Comparison of ENCODE assay signal across 26 cellular contexts in the genomic region with DNA sequence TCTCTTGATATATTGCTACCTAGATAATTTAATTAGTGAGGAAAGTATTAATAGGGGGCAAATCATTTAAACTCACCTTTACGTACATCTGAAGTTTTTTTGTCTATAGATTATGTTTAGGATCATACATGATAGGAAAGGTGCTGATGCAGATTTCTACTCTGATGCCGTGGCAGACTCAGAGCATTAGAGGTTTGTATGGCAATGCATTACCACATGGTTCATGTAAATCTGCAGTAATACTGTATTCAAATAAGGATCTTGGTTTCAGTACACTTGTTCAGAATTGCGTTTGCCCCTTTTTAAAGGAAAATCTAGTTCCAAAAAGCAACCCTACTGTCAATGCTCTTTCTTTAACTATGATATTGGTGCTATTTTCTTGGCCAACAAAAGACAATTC.
DNase-seq lines count a peak whose midpoint lies in the region; ATAC-seq, FAIRE-seq and TF ChIP-seq lines count a peak whose summit lies in the region.
"Had no signal": no experiment of that assay in that cellular context is flagged by ENCODE, and none has a peak within 500 bp of the region (broad histone marks: within the 10 kb centered on the region; RNA-seq: fewer than 3 reads in every experiment).

No MANE protein-coding gene starts in this region.

- BruUV-seq in GM12878 (replicated peaks; lab: Mats Ljungman, UMichigan), result no TSS peak

- peaks cover 56% of the 10 kb centered on the region for H3K4me1 Mint-ChIP-seq in activated naive CD8-positive, alpha-beta T cell treated with anti-CD3 and anti-CD28 coated beads for 36 hours
- peaks cover 71% of the 10 kb centered on the region for H3K4me1 Mint-ChIP-seq in activated naive CD8-positive, alpha-beta T cell treated with anti-CD3 and anti-CD28 coated beads, Interleukin-2, amount 50 U/mL, for 24 hours

- H3K27me3 ChIP-seq in GM12878 (replicated peaks in 1 of 2; ENCODE audit: control insufficient read depth in 2 of 2, insufficient read depth in 2 of 2, low read length in 1 of 2), result no peaks in the 10 kb centered on the region
- H3K27me3 ChIP-seq in HAP-1 (ENCODE audit: low read depth), result no peaks in the 10 kb centered on the region
- H3K27me3 ChIP-seq: BLaER1 treated with 17β-estradiol and CSF1 and Interleukin-3, amounts not matched to agents 10 nM and 100 nM; heart left ventricle; ovary; upper lobe of left lung had no signal

- H3K4me3 ChIP-seq in GM12878, result 0 out of 2 replicates have a peak overlapping the region, but pooled peaks have one; percentile 4
- no peak overlapping the region for H3K4me3 ChIP-seq in HAP-1
- H3K4me3 ChIP-seq: BLaER1 treated with 17β-estradiol and CSF1 and Interleukin-3, amounts not matched to agents 10 nM and 100 nM; heart left ventricle; ovary; upper lobe of left lung had no signal

- H3K79me2 ChIP-seq in GM12878 (ENCODE audit: control insufficient read depth, insufficient read depth, low read length), result peaks cover 53% of the 10 kb centered on the region

- no peak overlapping the region for H3K27ac ChIP-seq in GM12878 (ENCODE audit: control insufficient read depth, insufficient read depth)
- peak overlapping the region; percentile 27 for H3K27ac ChIP-seq in temporal lobe (ENCODE audit: low read depth, low read length)
- H3K27ac ChIP-seq: BLaER1 treated with 17β-estradiol and CSF1 and Interleukin-3, amounts not matched to agents 10 nM and 100 nM; ovary; upper lobe of left lung had no signal

- H3K36me3 ChIP-seq in GM12878 (ENCODE audit: control insufficient read depth in 2 of 2, insufficient read depth in 2 of 2, low read length in 1 of 2), result no peaks in the 10 kb centered on the region
- H3K36me3 ChIP-seq in HAP-1 (replicated peaks), result no peaks in the 10 kb centered on the region
- H3K36me3 ChIP-seq: heart left ventricle, ovary, upper lobe of left lung had no signal

- no peaks in the 10 kb centered on the region; the same call in 2 of the 3 replicates for H3K9me3 ChIP-seq in GM12878 (replicated peaks; ENCODE audit: control insufficient read depth, insufficient read depth, low read length)
- no peaks in the 10 kb centered on the region for H3K9me3 ChIP-seq in HAP-1
- H3K9me3 ChIP-seq: heart left ventricle, ovary, upper lobe of left lung had no signal

- no peak overlapping the region for H3K9ac ChIP-seq in GM12878 (ENCODE audit: control insufficient read depth, insufficient read depth, low read length)
- H3K9ac ChIP-seq: BLaER1 treated with 17β-estradiol and CSF1 and Interleukin-3, amounts not matched to agents 10 nM and 100 nM had no signal

- H2AFZ ChIP-seq in GM12878 (ENCODE audit: control insufficient read depth, low read depth, low read length), result peak overlapping the region; percentile 25; the same call in 1 of the 2 replicates

- CTCF ChIA-PET in GM12878 (lab: Yijun Ruan, JAX), result interaction anchor here (0.8 to 1.0 kb wide), 2 partner anchors 10 to 115 kb away, joined by 3 to 4 read pairs; no protein-coding TSS in a partner anchor

- FAIRE-seq in GM12878 (lab: Jason Lieb, UNC), result no peak
- FAIRE-seq: HepG2 had no signal

- intact Hi-C loops in GM12878 (cut with micrococcal nuclease; ENCODE audit: unreplicated experiment), result no loop called here

- TF ChIP-seq CTCF in GM12878 (IDR thresholded peaks at IDR 0.05 in 2 of 3, conservative IDR thresholded peaks at IDR 0.05 in 1 of 3; ENCODE audit: control insufficient read depth in 2 of 3, extremely low read depth in 1 of 3, insufficient read depth in 1 of 3, low read depth in 3 of 3, low read length in 3 of 3), result no peak

- peaks cover 9% of the 10 kb centered on the region for H3K36me3 Mint-ChIP-seq in activated naive CD8-positive, alpha-beta T cell treated with anti-CD3 and anti-CD28 coated beads for 36 hours
- H3K36me3 Mint-ChIP-seq in activated naive CD8-positive, alpha-beta T cell treated with anti-CD3 and anti-CD28 coated beads, Interleukin-2, amount 50 U/mL, for 24 hours (ENCODE audit: low read depth), result peaks cover 2% of the 10 kb centered on the region
- H3K36me3 Mint-ChIP-seq: activated CD4-positive, alpha-beta memory T cell treated with anti-CD3 and anti-CD28 coated beads for 36 hours had no signal

- SMC1A ChIA-PET in GM12878 (lab: Charles Lee; ENCODE audit: uncharacterized antibody, unreplicated experiment), result interaction anchor here (2.4 to 4.2 kb wide), 3 partner anchors 8 to 156 kb away, joined by 11 to 26 read pairs (median 14); no protein-coding TSS in a partner anchor

- no peak for TF ChIP-seq POLR2A in GM12878 (IDR thresholded peaks at IDR 0.05; ENCODE audit: low read depth, low read length)

- no peak for TF ChIP-seq EP300 in GM12878 (IDR thresholded peaks at IDR 0.05; ENCODE audit: borderline replicate concordance in 1 of 2, control insufficient read depth in 1 of 2, low read depth in 2 of 2, low read length in 2 of 2)

- H3K4me1 ChIP-seq in GM12878 (ENCODE audit: control insufficient read depth, insufficient read depth, low read length) (peaks cover 6% of the 10 kb centered on the region), HAP-1 (peaks cover 31% of the 10 kb centered on the region)

- peak overlapping the region; percentile 25 for H3K4me3 Mint-ChIP-seq in activated naive CD8-positive, alpha-beta T cell treated with anti-CD3 and anti-CD28 coated beads for 36 hours
- no peak overlapping the region for H3K4me3 Mint-ChIP-seq in activated naive CD8-positive, alpha-beta T cell treated with anti-CD3 and anti-CD28 coated beads, Interleukin-2, amount 50 U/mL, for 24 hours
- H3K4me3 Mint-ChIP-seq: activated B cell treated with CpG ODN at 0.5 μM for 24 hours; activated CD4-positive, alpha-beta memory T cell treated with anti-CD3 and anti-CD28 coated beads for 36 hours; stimulated activated naive CD8-positive, alpha-beta T cell treated with anti-CD3 and anti-CD28 coated beads, Interleukin-15, Interleukin-2, amounts not matched to agents 100 ng/mL and 50 ng/mL, for 24 hours had no signal

- H4K20me1 ChIP-seq in GM12878 (ENCODE audit: control insufficient read depth, insufficient read depth), result no peaks in the 10 kb centered on the region

- 47% methylated on average over 3 of the region's 3 CpGs for WGBS in GM12878 (ENCODE audit: insufficient coverage, insufficient replicate concordance, low lambda C conversion rate, missing lambda C conversion rate)

- RAD21 ChIA-PET in GM12878 (lab: Charles Lee; ENCODE audit: unreplicated experiment), result interaction anchor here (1.0 to 4.3 kb wide), 3 partner anchors 9 to 316 kb away, joined by 3 to 59 read pairs (median 3); no protein-coding TSS in a partner anchor

- DNase-seq in activated naive CD8-positive, alpha-beta T cell treated with anti-CD3 and anti-CD28 coated beads for 36 hours, result no peak
- no peak for DNase-seq in activated naive CD8-positive, alpha-beta T cell treated with anti-CD3 and anti-CD28 coated beads, Interleukin-2, amount 50 U/mL, for 24 hours
- DNase-seq in NCI-H1048 (lab: John Stamatoyannopoulos, UW) (peak; percentile 71), GM12878 (ENCODE audit: low read depth, low spot score) (no peak), HAP-1 (ENCODE audit: low spot score in 2 of 2) (no peak)
- DNase-seq: activated B cell treated with CpG ODN at 0.5 μM for 24 hours; activated CD4-positive, alpha-beta memory T cell treated with anti-CD3 and anti-CD28 coated beads for 36 hours; activated naive CD4-positive, alpha-beta T cell treated with Interleukin-2 at 50 U/mL for 16 hours; anterior cingulate cortex; dermis blood vessel endothelial cell; heart left ventricle; naive thymus-derived CD8-positive, alpha-beta T cell; NCI-H1417 treated with DMSO at 0.1 percent for 48 hours; NCI-H510A treated with DMSO at 0.1 percent for 48 hours; ovary; right cardiac atrium; stimulated activated CD4-positive, alpha-beta T cell treated with anti-CD3 and anti-CD28 coated beads, Interleukin-12 subunit alpha, Interleukin-12 subunit beta, amount 100 ng/mL, for 4 hours; stimulated activated CD4-positive, alpha-beta T cell treated with anti-CD3 and anti-CD28 coated beads, Interleukin-4, amount 100 ng/mL, for 4 hours; T-helper 9 cell; upper lobe of left lung had no signal

- peaks cover 5% of the 10 kb centered on the region for H3K9me3 Mint-ChIP-seq in activated naive CD8-positive, alpha-beta T cell treated with anti-CD3 and anti-CD28 coated beads for 36 hours
- no peaks in the 10 kb centered on the region for H3K9me3 Mint-ChIP-seq in activated naive CD8-positive, alpha-beta T cell treated with anti-CD3 and anti-CD28 coated beads, Interleukin-2, amount 50 U/mL, for 24 hours
- H3K9me3 Mint-ChIP-seq: activated B cell treated with CpG ODN at 0.5 μM for 24 hours; activated CD4-positive, alpha-beta memory T cell treated with anti-CD3 and anti-CD28 coated beads for 36 hours; naive thymus-derived CD8-positive, alpha-beta T cell; stimulated activated naive CD8-positive, alpha-beta T cell treated with anti-CD3 and anti-CD28 coated beads, Interleukin-15, Interleukin-2, amounts not matched to agents 100 ng/mL and 50 ng/mL, for 24 hours had no signal

- in situ Hi-C loops in GM12878 (cut with MboI), result no loop called here
- in situ Hi-C loops in HAP-1 (cut with MboI; ENCODE audit: low sequenced_read_pairs), result no loop called here

- ATAC-seq in activated naive CD8-positive, alpha-beta T cell treated with anti-CD3 and anti-CD28 coated beads, Interleukin-2, amount 50 U/mL, for 24 hours, result no peak
- peak; percentile 22; the same call in 2 of the 3 replicates for ATAC-seq in GM12878
- no peak for ATAC-seq in GM19328 (IDR thresholded peaks at IDR 0.05; ENCODE audit: unreplicated experiment)
- no peak for ATAC-seq in GM18909 (IDR thresholded peaks at IDR 0.05; ENCODE audit: poor library complexity, unreplicated experiment)
- ATAC-seq: heart left ventricle; HepG2; naive thymus-derived CD8-positive, alpha-beta T cell; right cardiac atrium had no signal

- no peak for TF ChIP-seq RAD21 in GM12878 (IDR thresholded peaks at IDR 0.05; ENCODE audit: insufficient read depth, low read depth, low read length)

- POLR2A ChIA-PET in GM12878 (lab: Charles Lee), result interaction anchor here (1.6 kb wide), 1 partner anchor 10 kb away, joined by 7 read pairs; no protein-coding TSS in a partner anchor

- no peak overlapping the region for H3K4me2 ChIP-seq in GM12878 (ENCODE audit: control insufficient read depth, insufficient read depth)

- H3K27me3 Mint-ChIP-seq in activated naive CD8-positive, alpha-beta T cell treated with anti-CD3 and anti-CD28 coated beads for 36 hours, result no peaks in the 10 kb centered on the region
- H3K27me3 Mint-ChIP-seq in activated naive CD8-positive, alpha-beta T cell treated with anti-CD3 and anti-CD28 coated beads, Interleukin-2, amount 50 U/mL, for 24 hours, result no peaks in the 10 kb centered on the region
- H3K27me3 Mint-ChIP-seq: activated CD4-positive, alpha-beta memory T cell treated with anti-CD3 and anti-CD28 coated beads for 36 hours; naive thymus-derived CD8-positive, alpha-beta T cell; stimulated activated naive CD8-positive, alpha-beta T cell treated with anti-CD3 and anti-CD28 coated beads, Interleukin-15, Interleukin-2, amounts not matched to agents 100 ng/mL and 50 ng/mL, for 24 hours had no signal

- no peak overlapping the region for H3K27ac Mint-ChIP-seq in activated naive CD8-positive, alpha-beta T cell treated with anti-CD3 and anti-CD28 coated beads for 36 hours
- no peak overlapping the region for H3K27ac Mint-ChIP-seq in activated naive CD8-positive, alpha-beta T cell treated with anti-CD3 and anti-CD28 coated beads, Interleukin-2, amount 50 U/mL, for 24 hours
- H3K27ac Mint-ChIP-seq: activated B cell treated with CpG ODN at 0.5 μM for 24 hours; activated CD4-positive, alpha-beta memory T cell treated with anti-CD3 and anti-CD28 coated beads for 36 hours; stimulated activated naive CD8-positive, alpha-beta T cell treated with anti-CD3 and anti-CD28 coated beads, Interleukin-15, Interleukin-2, amounts not matched to agents 100 ng/mL and 50 ng/mL, for 24 hours had no signal
